Comparison of ENCODE assay signal across 21 cellular contexts in the genomic region with DNA sequence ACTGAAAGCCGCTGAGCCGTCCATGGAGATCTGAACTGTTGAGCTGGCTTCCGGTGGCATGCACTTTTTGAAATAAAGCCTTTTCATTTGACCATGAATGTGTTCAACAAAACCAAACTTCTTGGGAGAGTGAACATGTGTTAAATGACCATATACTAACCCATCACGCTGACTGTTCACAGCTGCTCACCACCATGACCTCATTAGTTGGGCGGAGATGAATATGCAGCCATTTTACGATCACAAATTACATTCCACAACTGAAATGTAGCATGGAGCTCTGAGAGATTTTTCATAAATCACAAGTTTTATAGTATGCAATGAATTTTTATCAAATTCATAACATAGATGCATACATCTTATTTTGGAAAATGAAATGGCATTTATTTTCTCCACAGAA.
"Had no signal": no experiment of that assay in that cellular context is flagged by ENCODE, and none has a peak within 500 bp of the region (broad histone marks: within the 10 kb centered on the region; RNA-seq: fewer than 3 reads in every experiment).

No MANE protein-coding gene starts in this region.

- H3K36me3 ChIP-seq: breast epithelium, vagina had no signal

- H3K9me3 ChIP-seq: breast epithelium, vagina had no signal

- FAIRE-seq: kidney, small intestine, TTC549 had no signal

- H3K4me3 ChIP-seq: breast epithelium, tibial nerve, vagina had no signal

- H3K27ac ChIP-seq: breast epithelium, epithelial cell of prostate, tibial nerve, vagina had no signal

- H3K27me3 ChIP-seq: breast epithelium, tibial nerve, vagina had no signal

- H3K4me1 ChIP-seq: breast epithelium had no signal

- DNase-seq: activated B cell treated with CpG ODN at 0.5 μM for 24 hours; activated CD4-positive, alpha-beta T cell treated with anti-CD3 and anti-CD28 coated beads, Interleukin-2, amount 10 ng/mL, durations not matched to agents 24 days and 14 days; activated CD8-positive, alpha-beta memory T cell treated with anti-CD3 and anti-CD28 coated beads, Interleukin-2, amount 50 U/mL, for 4 hours; activated CD8-positive, alpha-beta T cell treated with anti-CD3 and anti-CD28 coated beads, Interleukin-2, amount 10 ng/mL, durations not matched to agents 7 days and 5 days; activated naive CD8-positive, alpha-beta T cell treated with anti-CD3 and anti-CD28 coated beads for 36 hours; amygdala; dermis blood vessel endothelial cell; glutamatergic neuron; hypothalamus; kidney; left ventricle myocardium superior; occipital lobe; small intestine; stimulated activated CD4-positive, alpha-beta T cell treated with anti-CD3 and anti-CD28 coated beads, Interleukin-4, amount 100 ng/mL, for 24 hours; stimulated activated naive CD4-positive, alpha-beta T cell; T-helper 17 cell had no signal
